18 cellular contexts compared by ENCODE assay signal in the genomic region with DNA sequence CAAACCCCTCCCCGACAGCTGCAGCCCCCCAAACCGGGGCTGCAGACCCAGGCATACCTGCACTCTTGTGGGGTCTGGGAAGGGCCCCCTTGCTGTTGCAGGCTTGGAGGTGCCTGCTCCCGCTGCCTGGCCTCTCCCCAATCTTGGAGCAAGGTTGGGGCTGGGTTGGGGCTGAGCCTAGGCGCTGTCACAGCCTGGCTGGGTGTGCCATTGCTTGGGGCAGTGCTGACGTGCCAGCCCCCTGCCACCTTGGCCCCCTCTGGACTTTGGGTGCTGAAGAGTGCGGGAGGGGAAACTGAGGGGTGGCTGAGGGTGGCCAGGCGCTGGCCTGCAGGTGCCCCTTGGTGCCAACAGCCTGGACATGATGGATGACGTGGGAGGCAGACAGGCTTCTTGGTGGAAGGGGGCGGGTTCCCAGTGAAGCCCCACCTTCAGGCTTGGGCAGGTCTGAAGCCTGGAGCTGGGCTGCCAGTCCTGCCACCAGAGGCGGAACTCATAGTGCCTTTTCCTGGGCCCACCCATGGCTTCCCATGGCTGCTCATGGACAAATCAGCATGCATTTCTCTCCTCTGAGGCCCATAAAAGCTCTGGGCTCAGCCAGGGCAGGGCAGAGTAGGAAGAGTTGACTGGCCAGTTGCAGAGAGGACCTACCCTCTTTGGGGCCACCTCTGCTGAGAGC. TPM values are rescaled to one million over a fixed set of nuclear protein-coding genes. Genes with fewer than 3 reads are reported as not detected.
A peak's percentile ranks its signal among the peaks of the same experiment; 100 is the strongest.
DNase-seq lines count a peak whose midpoint lies in the region; ATAC-seq and TF ChIP-seq lines count a peak whose summit lies in the region.
"Had no signal": no experiment of that assay in that cellular context is flagged by ENCODE, and none has a peak within 500 bp of the region (broad histone marks: within the 10 kb centered on the region; RNA-seq: fewer than 3 reads in every experiment).

No MANE protein-coding gene starts in this region.

- peaks cover 22% of the 10 kb centered on the region; the same call in 1 of the 2 replicates for H4K20me1 ChIP-seq in Karpas-422 (ENCODE audit: insufficient read depth, low read depth, low read length)
- H4K20me1 ChIP-seq: BLaER1 treated with 17β-estradiol and CSF1 and Interleukin-3, amounts not matched to agents 10 nM and 100 nM had no signal

- no peak overlapping the region for H3K4me2 ChIP-seq in Karpas-422 (ENCODE audit: low read depth, low read length, poor library complexity, severe bottlenecking)
- H3K4me2 ChIP-seq: BLaER1 treated with 17β-estradiol and CSF1 and Interleukin-3, amounts not matched to agents 10 nM and 100 nM; GM23338 had no signal

- no peaks in the 10 kb centered on the region for H3K9me2 ChIP-seq in Karpas-422 (replicated peaks; ENCODE audit: insufficient read depth, low read length)

- H3K4me1 ChIP-seq in left ventricle myocardium inferior (peaks cover 38% of the 10 kb centered on the region), Karpas-422 (ENCODE audit: low read length) (peaks cover 88% of the 10 kb centered on the region), mucosa of descending colon (ENCODE audit: low read depth) (no peaks in the 10 kb centered on the region)

- H3K9me3 ChIP-seq in left ventricle myocardium inferior (replicated peaks) (no peaks in the 10 kb centered on the region), Karpas-422 (ENCODE audit: low read length) (no peaks in the 10 kb centered on the region), mucosa of descending colon (no peaks in the 10 kb centered on the region)
- H3K9me3 ChIP-seq: HAP-1 had no signal

- H3K9ac ChIP-seq in Karpas-422 (ENCODE audit: low read length): no peak overlapping the region
- H3K9ac ChIP-seq: BLaER1 treated with 17β-estradiol and CSF1 and Interleukin-3, amounts not matched to agents 10 nM and 100 nM had no signal

- H3K9me3 Mint-ChIP-seq in stimulated activated naive CD8-positive, alpha-beta T cell treated with anti-CD3 and anti-CD28 coated beads, Interleukin-15, amount 100 ng/mL, for 72 hours: no peaks in the 10 kb centered on the region
- H3K9me3 Mint-ChIP-seq: CD4-positive, CD25-positive, alpha-beta regulatory T cell; GM23338; HFFc6 had no signal

- ATAC-seq in Right ventricle myocardium superior (ENCODE audit: poor library complexity) (no peak), mucosa of descending colon (peak; percentile 14), HG03442 (IDR thresholded peaks at IDR 0.05; ENCODE audit: unreplicated experiment) (no peak)
- ATAC-seq in stimulated activated naive CD8-positive, alpha-beta T cell treated with anti-CD3 and anti-CD28 coated beads, Interleukin-15, amount 100 ng/mL, for 72 hours: peak; percentile 37
- ATAC-seq: GM23338, HepG2 had no signal

- no peaks in the 10 kb centered on the region for H3K4me1 Mint-ChIP-seq in stimulated activated naive CD8-positive, alpha-beta T cell treated with anti-CD3 and anti-CD28 coated beads, Interleukin-15, amount 100 ng/mL, for 72 hours
- H3K4me1 Mint-ChIP-seq: GM23338 had no signal

- H3K27me3 Mint-ChIP-seq in stimulated activated naive CD8-positive, alpha-beta T cell treated with anti-CD3 and anti-CD28 coated beads, Interleukin-15, amount 100 ng/mL, for 72 hours: no peaks in the 10 kb centered on the region
- H3K27me3 Mint-ChIP-seq: CD4-positive, CD25-positive, alpha-beta regulatory T cell had no signal

- H3K4me3 Mint-ChIP-seq in stimulated activated naive CD8-positive, alpha-beta T cell treated with anti-CD3 and anti-CD28 coated beads, Interleukin-15, amount 100 ng/mL, for 72 hours: no peak overlapping the region
- H3K4me3 Mint-ChIP-seq: CD4-positive, CD25-positive, alpha-beta regulatory T cell; GM23338; HFFc6 had no signal

- H3K27ac ChIP-seq in left ventricle myocardium inferior (replicated peaks): peak overlapping the region; percentile 82
- H3K27ac ChIP-seq in Karpas-422 (ENCODE audit: low read length): 0 out of 2 replicates have a peak overlapping the region, but pooled peaks have one; percentile 81
- H3K27ac ChIP-seq: BLaER1 treated with 17β-estradiol and CSF1 and Interleukin-3, amounts not matched to agents 10 nM and 100 nM had no signal

- peaks cover 7% of the 10 kb centered on the region for H3K36me3 ChIP-seq in left ventricle myocardium inferior
- H3K36me3 ChIP-seq in Karpas-422 (ENCODE audit: insufficient read depth, low read length): peaks cover 53% of the 10 kb centered on the region
- no peaks in the 10 kb centered on the region for H3K36me3 ChIP-seq in mucosa of descending colon (ENCODE audit: low read depth)

- TF ChIP-seq CTCF in left ventricle myocardium inferior (IDR thresholded peaks at IDR 0.05; ENCODE audit: borderline replicate concordance): no peak
- no peak for TF ChIP-seq CTCF in mucosa of descending colon (IDR thresholded peaks at IDR 0.05)

- no peak overlapping the region for H3K27ac Mint-ChIP-seq in stimulated activated naive CD8-positive, alpha-beta T cell treated with anti-CD3 and anti-CD28 coated beads, Interleukin-15, amount 100 ng/mL, for 72 hours
- H3K27ac Mint-ChIP-seq: GM23338, HFFc6 had no signal

- H3K27me3 ChIP-seq in left ventricle myocardium inferior (ENCODE audit: low read depth) (no peaks in the 10 kb centered on the region), Karpas-422 (ENCODE audit: low read length) (no peaks in the 10 kb centered on the region)
- H3K27me3 ChIP-seq: BLaER1 treated with 17β-estradiol and CSF1 and Interleukin-3, amounts not matched to agents 10 nM and 100 nM had no signal

- peaks cover 100% of the 10 kb centered on the region for H3K79me2 ChIP-seq in Karpas-422 (ENCODE audit: low read length)

- H2AFZ ChIP-seq in Karpas-422 (ENCODE audit: low read length): no peak overlapping the region
- H2AFZ ChIP-seq: GM23338 had no signal

- intact Hi-C loops in left ventricle myocardium inferior (cut with micrococcal nuclease) (loop anchor here (10.0 kb wide), 1 partner anchor 109 kb away; no protein-coding TSS in a partner anchor), Right ventricle myocardium superior (cut with DNase I) (no loop called here), mucosa of descending colon (cut with DNase I, micrococcal nuclease) (no loop called here)

- DNase-seq in left ventricle myocardium inferior (no peak), Right ventricle myocardium superior (no peak), Karpas-422 (no peak), mucosa of descending colon (no peak), SHP77 (lab: John Stamatoyannopoulos, UW) (no peak), occipital lobe (lab: John Stamatoyannopoulos, UW) (no peak)
- no peak for DNase-seq in stimulated activated naive CD8-positive, alpha-beta T cell treated with anti-CD3 and anti-CD28 coated beads, Interleukin-15, amount 100 ng/mL, for 72 hours
- DNase-seq: 8988T, AML-193, Calu3, DMS79, HFFc6 had no signal

- H3K4me3 ChIP-seq in left ventricle myocardium inferior (no peak overlapping the region), Karpas-422 (ENCODE audit: low read length) (no peak overlapping the region), mucosa of descending colon (no peak overlapping the region)
- H3K4me3 ChIP-seq: BLaER1 treated with 17β-estradiol and CSF1 and Interleukin-3, amounts not matched to agents 10 nM and 100 nM; GM23338; HAP-1 had no signal

RNA-seq across cellular contexts. Expression of gene TMEM38B, which starts 19.1 kb away (rescaled TPM):
- total RNA-seq in left ventricle myocardium inferior (63.2 TPM), Right ventricle myocardium superior (69.5 TPM), mucosa of descending colon (10 to 100 TPM; 19.3 to 36.8 (median 19.3) TPM), occipital lobe (22.1 TPM)
- 134 and 164 TPM in 2 replicates for total RNA-seq in Karpas-422 (2014; rRNA removed; shearing (Covaris generic); ENCODE audit: low replicate concordance)

RNA-seq across cellular contexts. Expression of gene TAL2, which starts 51.1 kb away (rescaled TPM):
- total RNA-seq in left ventricle myocardium inferior (not detected), Right ventricle myocardium superior (0.59 TPM), mucosa of descending colon (under 1 TPM in 1 of 3 donors, not detected in 2; 0.65 TPM), occipital lobe (3.0 TPM)
- 4.1 and 18.4 TPM in 2 replicates for total RNA-seq in Karpas-422 (2014; rRNA removed; shearing (Covaris generic); ENCODE audit: low replicate concordance)
- total RNA-seq: Calu3; CD4-positive, CD25-positive, alpha-beta regulatory T cell; GM23338; HepG2; HFFc6 had no signal

Comparison
In these comparisons a context has a peak if more than half of its experiments do, and no peak if none do; other contexts are left out.
1. ATAC-seq: peak in mucosa of descending colon (single experiment) and stimulated activated naive CD8-positive, alpha-beta T cell treated with anti-CD3 and anti-CD28 coated beads, Interleukin-15, amount 100 ng/mL, for 72 hours (single experiment); none in Right ventricle myocardium superior (single experiment) and HG03442 (single experiment).